1 cellular context compared by ENCODE assay signal in genomic region chr15:64460206-64460736, GRCh38.
TF ChIP-seq lines count a peak whose summit lies in the region.

Gene ZNF609 (plus strand): TSS chr15:64460578. CDS start chr15:64499420, 38,842 bp downstream.

TF ChIP-seq in HepG2, 621 proteins besides CTCF, POLR2A, EP300 and RAD21 (continued from another document and continues in another):
- TF ChIP-seq THAP9 (CRISPR knock-in tag; IDR thresholded peaks at IDR 0.05; ENCODE audit: borderline replicate concordance) (no peak), ZMYM2 (CRISPR knock-in tag; IDR thresholded peaks at IDR 0.05) (no peak), KLF16 (CRISPR knock-in tag; IDR thresholded peaks at IDR 0.05) (peak in 1 of 2 experiments; percentile 79; a peak in 2 of 4 replicates), TEAD2 (CRISPR knock-in tag; IDR thresholded peaks at IDR 0.05) (no peak), PPARG (CRISPR knock-in tag; conservative IDR thresholded peaks at IDR 0.05) (0 out of 2 replicates have a peak, but pooled peaks have one; percentile 45), TAF1 (CRISPR knock-in tag; IDR thresholded peaks at IDR 0.05) (peak; percentile 47; the same call in 1 of the 2 replicates), PRDM10 (CRISPR knock-in tag; IDR thresholded peaks at IDR 0.05; ENCODE audit: low read depth) (0 out of 2 replicates have a peak, but pooled peaks have one; percentile 47), SAP130 (CRISPR knock-in tag; IDR thresholded peaks at IDR 0.05; ENCODE audit: low read depth) (peak; percentile 81), ZBTB2 (CRISPR knock-in tag; IDR thresholded peaks at IDR 0.05; ENCODE audit: low read depth) (peak; percentile 89), IRF9 (CRISPR knock-in tag; IDR thresholded peaks at IDR 0.05; ENCODE audit: borderline replicate concordance) (peak; percentile 51; the same call in 1 of the 2 replicates), ZBTB4 (CRISPR knock-in tag; IDR thresholded peaks at IDR 0.05; ENCODE audit: borderline replicate concordance) (no peak), NFAT5 (CRISPR knock-in tag; IDR thresholded peaks at IDR 0.05) (peak; percentile 44; the same call in 1 of the 2 replicates), YEATS2 (CRISPR knock-in tag; IDR thresholded peaks at IDR 0.05; ENCODE audit: borderline replicate concordance) (peak; percentile 56; the same call in 1 of the 2 replicates), ZNF180 (CRISPR knock-in tag; IDR thresholded peaks at IDR 0.05; ENCODE audit: borderline replicate concordance, low read depth) (no peak), HIVEP1 (CRISPR knock-in tag; IDR thresholded peaks at IDR 0.05) (peak; percentile 69; the same call in 1 of the 2 replicates), PLSCR1 (CRISPR knock-in tag; IDR thresholded peaks at IDR 0.05; ENCODE audit: borderline replicate concordance) (no peak), HIC2 (CRISPR knock-in tag; IDR thresholded peaks at IDR 0.05; ENCODE audit: low read depth) (no peak), TFDP2 (CRISPR knock-in tag; IDR thresholded peaks at IDR 0.05) (peak; percentile 53), HNF4A (CRISPR knock-in tag; IDR thresholded peaks at IDR 0.05) (peak; percentile 33; the same call in 1 of the 2 replicates), ZNF3 (CRISPR knock-in tag; IDR thresholded peaks at IDR 0.05) (no peak; the same call in 1 of the 2 replicates), ZNF761 (CRISPR knock-in tag; conservative IDR thresholded peaks at IDR 0.05) (0 out of 2 replicates have a peak, but pooled peaks have one; percentile 68), ZNF350 (CRISPR knock-in tag; IDR thresholded peaks at IDR 0.05; ENCODE audit: borderline replicate concordance, low read depth) (peak; percentile 76; the same call in 1 of the 2 replicates), YEATS4 (CRISPR knock-in tag; IDR thresholded peaks at IDR 0.05; ENCODE audit: borderline replicate concordance) (peak; percentile 60; the same call in 1 of the 2 replicates), IKZF5 (CRISPR knock-in tag; IDR thresholded peaks at IDR 0.05) (peak; percentile 75; the same call in 1 of the 2 replicates), ZNF629 (CRISPR knock-in tag; conservative IDR thresholded peaks at IDR 0.05) (0 out of 2 replicates have a peak, but pooled peaks have one; percentile 23), NR2F1 (CRISPR knock-in tag; IDR thresholded peaks at IDR 0.05) (peak in 1 of 2 experiments; percentile 18; a peak in 1 of 4 replicates), ZNF251 (CRISPR knock-in tag; IDR thresholded peaks at IDR 0.05) (no peak), CAMTA2 (CRISPR knock-in tag; IDR thresholded peaks at IDR 0.05; ENCODE audit: borderline replicate concordance) (no peak), ZSCAN22 (CRISPR knock-in tag; IDR thresholded peaks at IDR 0.05) (0 out of 2 replicates have a peak, but pooled peaks have one; percentile 37)
